Comparison of ENCODE assay signal across 1 cellular context in the genomic region with DNA sequence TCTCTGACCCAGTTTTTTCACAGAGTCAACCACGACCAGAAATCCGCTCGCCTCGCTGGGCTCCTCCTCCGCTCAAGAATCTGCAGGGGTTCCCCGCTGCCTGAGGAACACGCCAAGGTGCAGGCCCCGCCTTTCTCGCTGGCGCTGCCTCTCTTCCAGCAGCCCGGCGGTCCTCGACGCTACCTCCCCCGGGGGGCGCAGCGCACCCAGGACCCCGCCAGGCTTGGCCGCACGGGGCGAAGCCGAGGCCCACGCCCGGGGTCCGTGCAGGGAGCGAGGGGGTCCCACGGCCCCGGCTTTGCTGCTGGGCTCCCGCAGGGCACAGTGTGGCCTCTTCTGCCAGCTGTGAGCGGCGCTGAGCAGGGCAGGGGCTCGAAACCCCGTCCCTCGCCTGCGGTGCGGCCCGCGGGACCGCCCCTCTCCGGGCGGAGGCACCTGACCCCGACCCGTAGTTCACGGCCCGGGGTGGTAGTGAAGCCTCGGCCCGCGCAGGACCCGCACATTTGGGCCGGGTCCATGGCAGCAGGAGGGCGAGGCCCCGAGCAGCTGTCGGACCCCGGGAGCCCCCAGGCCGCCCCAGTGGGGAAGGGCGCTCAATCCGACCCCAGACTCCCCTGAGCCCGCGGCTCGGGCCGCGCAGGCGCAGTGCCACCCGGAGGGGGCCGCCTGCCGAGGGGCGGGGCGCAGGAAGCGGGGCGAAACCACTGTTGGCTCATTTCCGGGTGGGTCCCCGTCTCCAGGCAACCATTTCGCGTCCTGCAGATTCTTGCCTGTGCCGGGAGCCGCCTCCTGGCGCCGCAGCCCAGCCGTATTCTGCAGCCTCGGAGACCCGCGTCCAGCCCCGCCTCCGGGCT.
TF ChIP-seq lines count a peak whose summit lies in the region.

No MANE protein-coding gene starts in this region.

TF ChIP-seq in HepG2, 621 proteins besides CTCF, POLR2A, EP300 and RAD21 (continued from another document and continues in another):
- TF ChIP-seq ZNF329 (CRISPR knock-in tag; IDR thresholded peaks at IDR 0.05; ENCODE audit: low read depth) (peak; percentile 72; the same call in 1 of the 2 replicates), ZNF232 (CRISPR knock-in tag; IDR thresholded peaks at IDR 0.05; ENCODE audit: borderline replicate concordance) (no peak), SATB2 (CRISPR knock-in tag; IDR thresholded peaks at IDR 0.05) (no peak), HMG20A (CRISPR knock-in tag; IDR thresholded peaks at IDR 0.05; ENCODE audit: borderline replicate concordance) (no peak), NFRKB (IDR thresholded peaks at IDR 0.05) (no peak), ZNF367 (CRISPR knock-in tag; IDR thresholded peaks at IDR 0.05; ENCODE audit: borderline replicate concordance) (no peak), BRCA1 (CRISPR knock-in tag; IDR thresholded peaks at IDR 0.05) (no peak), ZNF296 (CRISPR knock-in tag; conservative IDR thresholded peaks at IDR 0.05) (no peak), ZFYVE20 (CRISPR knock-in tag; IDR thresholded peaks at IDR 0.05; ENCODE audit: borderline replicate concordance, low read depth) (no peak), PHF20 (CRISPR knock-in tag; IDR thresholded peaks at IDR 0.05) (0 out of 2 replicates have a peak, but pooled peaks have one; percentile 17), ZFP1 (CRISPR knock-in tag; IDR thresholded peaks at IDR 0.05) (peak; percentile 30; the same call in 1 of the 2 replicates), ONECUT2 (CRISPR knock-in tag; IDR thresholded peaks at IDR 0.05) (no peak), ZNF30 (CRISPR knock-in tag; IDR thresholded peaks at IDR 0.05) (0 out of 2 replicates have a peak, but pooled peaks have one; percentile 80), ZMYM4 (CRISPR knock-in tag; IDR thresholded peaks at IDR 0.05) (no peak), ZNF224 (CRISPR knock-in tag; IDR thresholded peaks at IDR 0.05) (0 out of 2 replicates have a peak, but pooled peaks have one; percentile 31), PRMT3 (CRISPR knock-in tag; IDR thresholded peaks at IDR 0.05; ENCODE audit: borderline replicate concordance, low read depth) (no peak), ARNT2 (CRISPR knock-in tag; IDR thresholded peaks at IDR 0.05; ENCODE audit: low read depth) (peak; percentile 78), MIXL1 (CRISPR knock-in tag; IDR thresholded peaks at IDR 0.05) (0 out of 2 replicates have a peak, but pooled peaks have one; percentile 37), RXRB (CRISPR knock-in tag; IDR thresholded peaks at IDR 0.05; ENCODE audit: borderline replicate concordance) (peak; percentile 41; the same call in 1 of the 2 replicates), ZNF234 (CRISPR knock-in tag; conservative IDR thresholded peaks at IDR 0.05) (no peak), TEAD2 (CRISPR knock-in tag; IDR thresholded peaks at IDR 0.05) (no peak), KDM2A (CRISPR knock-in tag; IDR thresholded peaks at IDR 0.05; ENCODE audit: borderline replicate concordance, low read depth) (peak; percentile 27; the same call in 1 of the 2 replicates), ESRRA (CRISPR knock-in tag; IDR thresholded peaks at IDR 0.05; ENCODE audit: low read depth) (peak; percentile 66; the same call in 1 of the 2 replicates), HNF4A (CRISPR knock-in tag; IDR thresholded peaks at IDR 0.05) (no peak)
- TF ChIP-seq, protein P1, sequence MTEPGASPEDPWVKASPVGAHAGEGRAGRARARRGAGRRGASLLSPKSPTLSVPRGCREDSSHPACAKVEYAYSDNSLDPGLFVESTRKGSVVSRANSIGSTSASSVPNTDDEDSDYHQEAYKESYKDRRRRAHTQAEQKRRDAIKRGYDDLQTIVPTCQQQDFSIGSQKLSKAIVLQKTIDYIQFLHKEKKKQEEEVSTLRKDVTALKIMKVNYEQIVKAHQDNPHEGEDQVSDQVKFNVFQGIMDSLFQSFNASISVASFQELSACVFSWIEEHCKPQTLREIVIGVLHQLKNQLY (CRISPR knock-in tag; IDR thresholded peaks at IDR 0.05) = no peak
- TF ChIP-seq, protein P2, sequence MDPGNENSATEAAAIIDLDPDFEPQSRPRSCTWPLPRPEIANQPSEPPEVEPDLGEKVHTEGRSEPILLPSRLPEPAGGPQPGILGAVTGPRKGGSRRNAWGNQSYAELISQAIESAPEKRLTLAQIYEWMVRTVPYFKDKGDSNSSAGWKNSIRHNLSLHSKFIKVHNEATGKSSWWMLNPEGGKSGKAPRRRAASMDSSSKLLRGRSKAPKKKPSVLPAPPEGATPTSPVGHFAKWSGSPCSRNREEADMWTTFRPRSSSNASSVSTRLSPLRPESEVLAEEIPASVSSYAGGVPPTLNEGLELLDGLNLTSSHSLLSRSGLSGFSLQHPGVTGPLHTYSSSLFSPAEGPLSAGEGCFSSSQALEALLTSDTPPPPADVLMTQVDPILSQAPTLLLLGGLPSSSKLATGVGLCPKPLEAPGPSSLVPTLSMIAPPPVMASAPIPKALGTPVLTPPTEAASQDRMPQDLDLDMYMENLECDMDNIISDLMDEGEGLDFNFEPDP (CRISPR knock-in tag; conservative IDR thresholded peaks at IDR 0.05) = 0 out of 2 replicates have a peak, but pooled peaks have one; percentile 53
- TF ChIP-seq, protein P3, sequence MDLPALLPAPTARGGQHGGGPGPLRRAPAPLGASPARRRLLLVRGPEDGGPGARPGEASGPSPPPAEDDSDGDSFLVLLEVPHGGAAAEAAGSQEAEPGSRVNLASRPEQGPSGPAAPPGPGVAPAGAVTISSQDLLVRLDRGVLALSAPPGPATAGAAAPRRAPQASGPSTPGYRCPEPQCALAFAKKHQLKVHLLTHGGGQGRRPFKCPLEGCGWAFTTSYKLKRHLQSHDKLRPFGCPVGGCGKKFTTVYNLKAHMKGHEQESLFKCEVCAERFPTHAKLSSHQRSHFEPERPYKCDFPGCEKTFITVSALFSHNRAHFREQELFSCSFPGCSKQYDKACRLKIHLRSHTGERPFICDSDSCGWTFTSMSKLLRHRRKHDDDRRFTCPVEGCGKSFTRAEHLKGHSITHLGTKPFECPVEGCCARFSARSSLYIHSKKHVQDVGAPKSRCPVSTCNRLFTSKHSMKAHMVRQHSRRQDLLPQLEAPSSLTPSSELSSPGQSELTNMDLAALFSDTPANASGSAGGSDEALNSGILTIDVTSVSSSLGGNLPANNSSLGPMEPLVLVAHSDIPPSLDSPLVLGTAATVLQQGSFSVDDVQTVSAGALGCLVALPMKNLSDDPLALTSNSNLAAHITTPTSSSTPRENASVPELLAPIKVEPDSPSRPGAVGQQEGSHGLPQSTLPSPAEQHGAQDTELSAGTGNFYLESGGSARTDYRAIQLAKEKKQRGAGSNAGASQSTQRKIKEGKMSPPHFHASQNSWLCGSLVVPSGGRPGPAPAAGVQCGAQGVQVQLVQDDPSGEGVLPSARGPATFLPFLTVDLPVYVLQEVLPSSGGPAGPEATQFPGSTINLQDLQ (CRISPR knock-in tag; IDR thresholded peaks at IDR 0.05) = no peak
- TF ChIP-seq, protein P4, sequence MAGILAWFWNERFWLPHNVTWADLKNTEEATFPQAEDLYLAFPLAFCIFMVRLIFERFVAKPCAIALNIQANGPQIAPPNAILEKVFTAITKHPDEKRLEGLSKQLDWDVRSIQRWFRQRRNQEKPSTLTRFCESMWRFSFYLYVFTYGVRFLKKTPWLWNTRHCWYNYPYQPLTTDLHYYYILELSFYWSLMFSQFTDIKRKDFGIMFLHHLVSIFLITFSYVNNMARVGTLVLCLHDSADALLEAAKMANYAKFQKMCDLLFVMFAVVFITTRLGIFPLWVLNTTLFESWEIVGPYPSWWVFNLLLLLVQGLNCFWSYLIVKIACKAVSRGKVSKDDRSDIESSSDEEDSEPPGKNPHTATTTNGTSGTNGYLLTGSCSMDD (CRISPR knock-in tag; IDR thresholded peaks at IDR 0.05) = no peak
- TF ChIP-seq, protein P5, sequence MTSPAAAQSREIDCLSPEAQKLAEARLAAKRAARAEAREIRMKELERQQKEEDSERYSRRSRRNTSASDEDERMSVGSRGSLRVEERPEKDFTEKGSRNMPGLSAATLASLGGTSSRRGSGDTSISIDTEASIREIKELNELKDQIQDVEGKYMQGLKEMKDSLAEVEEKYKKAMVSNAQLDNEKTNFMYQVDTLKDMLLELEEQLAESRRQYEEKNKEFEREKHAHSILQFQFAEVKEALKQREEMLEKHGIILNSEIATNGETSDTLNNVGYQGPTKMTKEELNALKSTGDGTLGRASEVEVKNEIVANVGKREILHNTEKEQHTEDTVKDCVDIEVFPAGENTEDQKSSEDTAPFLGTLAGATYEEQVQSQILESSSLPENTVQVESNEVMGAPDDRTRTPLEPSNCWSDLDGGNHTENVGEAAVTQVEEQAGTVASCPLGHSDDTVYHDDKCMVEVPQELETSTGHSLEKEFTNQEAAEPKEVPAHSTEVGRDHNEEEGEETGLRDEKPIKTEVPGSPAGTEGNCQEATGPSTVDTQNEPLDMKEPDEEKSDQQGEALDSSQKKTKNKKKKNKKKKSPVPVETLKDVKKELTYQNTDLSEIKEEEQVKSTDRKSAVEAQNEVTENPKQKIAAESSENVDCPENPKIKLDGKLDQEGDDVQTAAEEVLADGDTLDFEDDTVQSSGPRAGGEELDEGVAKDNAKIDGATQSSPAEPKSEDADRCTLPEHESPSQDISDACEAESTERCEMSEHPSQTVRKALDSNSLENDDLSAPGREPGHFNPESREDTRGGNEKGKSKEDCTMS (CRISPR knock-in tag; conservative IDR thresholded peaks at IDR 0.05) = no peak
- TF ChIP-seq, protein P6, sequence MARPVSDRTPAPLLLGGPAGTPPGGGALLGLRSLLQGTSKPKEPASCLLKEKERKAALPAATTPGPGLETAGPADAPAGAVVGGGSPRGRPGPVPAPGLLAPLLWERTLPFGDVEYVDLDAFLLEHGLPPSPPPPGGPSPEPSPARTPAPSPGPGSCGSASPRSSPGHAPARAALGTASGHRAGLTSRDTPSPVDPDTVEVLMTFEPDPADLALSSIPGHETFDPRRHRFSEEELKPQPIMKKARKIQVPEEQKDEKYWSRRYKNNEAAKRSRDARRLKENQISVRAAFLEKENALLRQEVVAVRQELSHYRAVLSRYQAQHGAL (CRISPR knock-in tag; IDR thresholded peaks at IDR 0.05; ENCODE audit: not compliant biosample characterization) = no peak
- TF ChIP-seq, protein P7, sequence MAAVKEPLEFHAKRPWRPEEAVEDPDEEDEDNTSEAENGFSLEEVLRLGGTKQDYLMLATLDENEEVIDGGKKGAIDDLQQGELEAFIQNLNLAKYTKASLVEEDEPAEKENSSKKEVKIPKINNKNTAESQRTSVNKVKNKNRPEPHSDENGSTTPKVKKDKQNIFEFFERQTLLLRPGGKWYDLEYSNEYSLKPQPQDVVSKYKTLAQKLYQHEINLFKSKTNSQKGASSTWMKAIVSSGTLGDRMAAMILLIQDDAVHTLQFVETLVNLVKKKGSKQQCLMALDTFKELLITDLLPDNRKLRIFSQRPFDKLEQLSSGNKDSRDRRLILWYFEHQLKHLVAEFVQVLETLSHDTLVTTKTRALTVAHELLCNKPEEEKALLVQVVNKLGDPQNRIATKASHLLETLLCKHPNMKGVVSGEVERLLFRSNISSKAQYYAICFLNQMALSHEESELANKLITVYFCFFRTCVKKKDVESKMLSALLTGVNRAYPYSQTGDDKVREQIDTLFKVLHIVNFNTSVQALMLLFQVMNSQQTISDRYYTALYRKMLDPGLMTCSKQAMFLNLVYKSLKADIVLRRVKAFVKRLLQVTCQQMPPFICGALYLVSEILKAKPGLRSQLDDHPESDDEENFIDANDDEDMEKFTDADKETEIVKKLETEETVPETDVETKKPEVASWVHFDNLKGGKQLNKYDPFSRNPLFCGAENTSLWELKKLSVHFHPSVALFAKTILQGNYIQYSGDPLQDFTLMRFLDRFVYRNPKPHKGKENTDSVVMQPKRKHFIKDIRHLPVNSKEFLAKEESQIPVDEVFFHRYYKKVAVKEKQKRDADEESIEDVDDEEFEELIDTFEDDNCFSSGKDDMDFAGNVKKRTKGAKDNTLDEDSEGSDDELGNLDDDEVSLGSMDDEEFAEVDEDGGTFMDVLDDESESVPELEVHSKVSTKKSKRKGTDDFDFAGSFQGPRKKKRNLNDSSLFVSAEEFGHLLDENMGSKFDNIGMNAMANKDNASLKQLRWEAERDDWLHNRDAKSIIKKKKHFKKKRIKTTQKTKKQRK (IDR thresholded peaks at IDR 0.05; ENCODE audit: low read length) = no peak
- TF ChIP-seq, protein P8, sequence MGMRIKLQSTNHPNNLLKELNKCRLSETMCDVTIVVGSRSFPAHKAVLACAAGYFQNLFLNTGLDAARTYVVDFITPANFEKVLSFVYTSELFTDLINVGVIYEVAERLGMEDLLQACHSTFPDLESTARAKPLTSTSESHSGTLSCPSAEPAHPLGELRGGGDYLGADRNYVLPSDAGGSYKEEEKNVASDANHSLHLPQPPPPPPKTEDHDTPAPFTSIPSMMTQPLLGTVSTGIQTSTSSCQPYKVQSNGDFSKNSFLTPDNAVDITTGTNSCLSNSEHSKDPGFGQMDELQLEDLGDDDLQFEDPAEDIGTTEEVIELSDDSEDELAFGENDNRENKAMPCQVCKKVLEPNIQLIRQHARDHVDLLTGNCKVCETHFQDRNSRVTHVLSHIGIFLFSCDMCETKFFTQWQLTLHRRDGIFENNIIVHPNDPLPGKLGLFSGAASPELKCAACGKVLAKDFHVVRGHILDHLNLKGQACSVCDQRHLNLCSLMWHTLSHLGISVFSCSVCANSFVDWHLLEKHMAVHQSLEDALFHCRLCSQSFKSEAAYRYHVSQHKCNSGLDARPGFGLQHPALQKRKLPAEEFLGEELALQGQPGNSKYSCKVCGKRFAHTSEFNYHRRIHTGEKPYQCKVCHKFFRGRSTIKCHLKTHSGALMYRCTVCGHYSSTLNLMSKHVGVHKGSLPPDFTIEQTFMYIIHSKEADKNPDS (CRISPR knock-in tag; IDR thresholded peaks at IDR 0.05) = peak; percentile 73; the same call in 1 of the 2 replicates
- TF ChIP-seq, protein P9, sequence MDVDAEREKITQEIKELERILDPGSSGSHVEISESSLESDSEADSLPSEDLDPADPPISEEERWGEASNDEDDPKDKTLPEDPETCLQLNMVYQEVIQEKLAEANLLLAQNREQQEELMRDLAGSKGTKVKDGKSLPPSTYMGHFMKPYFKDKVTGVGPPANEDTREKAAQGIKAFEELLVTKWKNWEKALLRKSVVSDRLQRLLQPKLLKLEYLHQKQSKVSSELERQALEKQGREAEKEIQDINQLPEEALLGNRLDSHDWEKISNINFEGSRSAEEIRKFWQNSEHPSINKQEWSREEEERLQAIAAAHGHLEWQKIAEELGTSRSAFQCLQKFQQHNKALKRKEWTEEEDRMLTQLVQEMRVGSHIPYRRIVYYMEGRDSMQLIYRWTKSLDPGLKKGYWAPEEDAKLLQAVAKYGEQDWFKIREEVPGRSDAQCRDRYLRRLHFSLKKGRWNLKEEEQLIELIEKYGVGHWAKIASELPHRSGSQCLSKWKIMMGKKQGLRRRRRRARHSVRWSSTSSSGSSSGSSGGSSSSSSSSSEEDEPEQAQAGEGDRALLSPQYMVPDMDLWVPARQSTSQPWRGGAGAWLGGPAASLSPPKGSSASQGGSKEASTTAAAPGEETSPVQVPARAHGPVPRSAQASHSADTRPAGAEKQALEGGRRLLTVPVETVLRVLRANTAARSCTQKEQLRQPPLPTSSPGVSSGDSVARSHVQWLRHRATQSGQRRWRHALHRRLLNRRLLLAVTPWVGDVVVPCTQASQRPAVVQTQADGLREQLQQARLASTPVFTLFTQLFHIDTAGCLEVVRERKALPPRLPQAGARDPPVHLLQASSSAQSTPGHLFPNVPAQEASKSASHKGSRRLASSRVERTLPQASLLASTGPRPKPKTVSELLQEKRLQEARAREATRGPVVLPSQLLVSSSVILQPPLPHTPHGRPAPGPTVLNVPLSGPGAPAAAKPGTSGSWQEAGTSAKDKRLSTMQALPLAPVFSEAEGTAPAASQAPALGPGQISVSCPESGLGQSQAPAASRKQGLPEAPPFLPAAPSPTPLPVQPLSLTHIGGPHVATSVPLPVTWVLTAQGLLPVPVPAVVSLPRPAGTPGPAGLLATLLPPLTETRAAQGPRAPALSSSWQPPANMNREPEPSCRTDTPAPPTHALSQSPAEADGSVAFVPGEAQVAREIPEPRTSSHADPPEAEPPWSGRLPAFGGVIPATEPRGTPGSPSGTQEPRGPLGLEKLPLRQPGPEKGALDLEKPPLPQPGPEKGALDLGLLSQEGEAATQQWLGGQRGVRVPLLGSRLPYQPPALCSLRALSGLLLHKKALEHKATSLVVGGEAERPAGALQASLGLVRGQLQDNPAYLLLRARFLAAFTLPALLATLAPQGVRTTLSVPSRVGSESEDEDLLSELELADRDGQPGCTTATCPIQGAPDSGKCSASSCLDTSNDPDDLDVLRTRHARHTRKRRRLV (CRISPR knock-in tag; IDR thresholded peaks at IDR 0.05) = no peak
